27 cellular contexts compared by ENCODE assay signal in the genomic region with DNA sequence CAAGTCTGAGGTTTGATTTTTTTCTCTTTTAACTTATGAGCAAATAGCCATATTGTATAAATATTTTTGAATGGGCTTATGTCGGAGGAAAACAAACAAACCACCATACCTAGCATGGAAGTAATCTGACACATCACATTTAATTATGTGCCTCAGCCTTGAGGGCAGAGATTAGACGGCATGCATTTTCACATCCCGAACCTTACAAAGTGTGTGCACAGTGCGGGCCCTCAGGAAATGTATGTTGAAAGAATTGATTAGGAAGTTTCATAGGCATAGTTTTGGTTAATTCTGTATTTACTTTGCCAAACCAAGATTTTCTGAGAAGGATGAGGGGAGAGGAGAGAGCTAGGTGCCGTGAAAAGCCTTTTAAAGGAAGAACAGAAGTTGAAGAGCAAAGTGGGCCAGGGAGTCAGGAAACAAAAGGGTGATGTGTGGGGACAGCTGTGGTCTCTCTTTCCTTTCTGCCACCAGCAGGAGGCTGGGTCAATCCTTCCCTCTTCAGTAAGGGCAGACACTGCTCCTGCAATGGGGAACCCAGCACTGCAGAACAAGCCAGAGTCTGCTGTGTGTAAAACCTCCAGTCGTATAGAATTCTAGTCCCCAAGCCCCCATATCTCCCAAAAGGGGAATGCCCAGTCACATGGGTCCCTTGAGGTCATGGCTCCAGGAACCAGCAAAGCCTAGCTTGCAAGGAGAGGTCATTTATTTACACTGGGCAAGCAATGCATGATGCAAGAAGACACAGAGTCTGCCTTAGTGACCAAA.
DNase-seq lines count a peak whose midpoint lies in the region; FAIRE-seq and TF ChIP-seq lines count a peak whose summit lies in the region.
"Had no signal": no experiment of that assay in that cellular context is flagged by ENCODE, and none has a peak within 500 bp of the region (broad histone marks: within the 10 kb centered on the region; RNA-seq: fewer than 3 reads in every experiment).

No MANE protein-coding gene starts in this region.

- no peak for FAIRE-seq in frontal cortex (lab: Jason Lieb, UNC)
- FAIRE-seq: astrocyte, kidney had no signal

- TF ChIP-seq CTCF in glutamatergic neuron (IDR thresholded peaks at IDR 0.05; ENCODE audit: partially characterized antibody, unreplicated experiment) = peak; percentile 9

- no peak overlapping the region for H3K4me3 Mint-ChIP-seq in glutamatergic neuron (ENCODE audit: unreplicated experiment)
- H3K4me3 Mint-ChIP-seq: activated CD8-positive, alpha-beta T cell treated with anti-CD3 and anti-CD28 coated beads for 36 hours; activated naive CD4-positive, alpha-beta T cell treated with anti-CD3 and anti-CD28 coated beads, Interleukin-2, amount 10 ng/mL, durations not matched to agents 7 days and 5 days; activated T-cell treated with anti-CD3 and anti-CD28 coated beads, Interleukin-2, amount 50 U/mL, for 24 hours; IgD-negative memory B cell; naive thymus-derived CD8-positive, alpha-beta T cell; stimulated activated naive CD8-positive, alpha-beta T cell treated with anti-CD3 and anti-CD28 coated beads, Interleukin-15, Interleukin-2, amounts not matched to agents 100 ng/mL and 50 ng/mL, for 24 hours; T-helper 17 cell had no signal

- H3K36me3 ChIP-seq in SJSA1 = no peaks in the 10 kb centered on the region
- H3K36me3 ChIP-seq: transverse colon had no signal

- H3K9me3 ChIP-seq in SJSA1 (replicated peaks) = no peaks in the 10 kb centered on the region
- H3K9me3 ChIP-seq: transverse colon had no signal

- peaks cover 6% of the 10 kb centered on the region for H3K27me3 Mint-ChIP-seq in glutamatergic neuron (ENCODE audit: unreplicated experiment)

- H3K27me3 ChIP-seq in SJSA1 (replicated peaks) = no peaks in the 10 kb centered on the region
- H3K27me3 ChIP-seq: transverse colon had no signal

- peaks cover 10% of the 10 kb centered on the region for H3K4me1 Mint-ChIP-seq in glutamatergic neuron (ENCODE audit: low read depth, unreplicated experiment)
- H3K4me1 Mint-ChIP-seq: activated naive CD4-positive, alpha-beta T cell treated with anti-CD3 and anti-CD28 coated beads, Interleukin-2, amount 10 ng/mL, durations not matched to agents 7 days and 5 days; naive thymus-derived CD8-positive, alpha-beta T cell; T-helper 17 cell had no signal

- no peaks in the 10 kb centered on the region for H3K9me3 Mint-ChIP-seq in glutamatergic neuron (ENCODE audit: unreplicated experiment)
- H3K9me3 Mint-ChIP-seq: activated naive CD4-positive, alpha-beta T cell treated with anti-CD3 and anti-CD28 coated beads, Interleukin-2, amount 10 ng/mL, durations not matched to agents 7 days and 5 days had no signal

- no peaks in the 10 kb centered on the region for H3K36me3 Mint-ChIP-seq in glutamatergic neuron (ENCODE audit: unreplicated experiment)
- H3K36me3 Mint-ChIP-seq: activated naive CD4-positive, alpha-beta T cell treated with anti-CD3 and anti-CD28 coated beads, Interleukin-2, amount 10 ng/mL, durations not matched to agents 7 days and 5 days had no signal

- DNase-seq in NCI-H82 (lab: John Stamatoyannopoulos, UW) = peak; percentile 6
- DNase-seq in NCI-H82 treated with DMSO at 0.1 percent for 48 hours (lab: John Stamatoyannopoulos, UW; ENCODE audit: unreplicated experiment) = no peak
- no peak for DNase-seq in SJSA1 (ENCODE audit: low read depth in 1 of 2, low spot score in 2 of 2)
- DNase-seq in glutamatergic neuron = no peak
- DNase-seq in inferior parietal cortex (ENCODE audit: extremely low spot score) = no peak
- DNase-seq in frontal cortex (ENCODE audit: low spot score in 2 of 2) = no peak
- DNase-seq in superior temporal gyrus (ENCODE audit: extremely low spot score) = no peak
- no peak for DNase-seq in NCI-H2171 (lab: John Stamatoyannopoulos, UW)
- DNase-seq: 8988T; activated CD4-positive, CD25-positive, alpha-beta regulatory T cell; activated CD8-positive, alpha-beta T cell treated with anti-CD3 and anti-CD28 coated beads for 36 hours; activated naive CD4-positive, alpha-beta T cell treated with anti-CD3 and anti-CD28 coated beads, Interleukin-2, amount 10 ng/mL, durations not matched to agents 7 days and 5 days; activated T-cell treated with anti-CD3 and anti-CD28 coated beads, Interleukin-2, amount 50 U/mL, for 24 hours; Calu3; GF-D8; kidney; naive thymus-derived CD8-positive, alpha-beta T cell; NCI-H1930; NCI-H446; stimulated activated CD4-positive, alpha-beta T cell treated with anti-CD3 and anti-CD28 coated beads, Interleukin-2, amount 100 ng/mL, for 48 hours; T-helper 17 cell; transverse colon had no signal

- H3K27ac ChIP-seq in SJSA1 = peak overlapping the region; percentile 28; the same call in 1 of the 2 replicates
- H3K27ac ChIP-seq: HL-60, parathyroid adenoma, transverse colon had no signal

- no peak overlapping the region for H3K4me3 ChIP-seq in SJSA1
- H3K4me3 ChIP-seq: transverse colon had no signal

- peaks cover 30% of the 10 kb centered on the region for H3K4me1 ChIP-seq in SJSA1 (replicated peaks)
- H3K4me1 ChIP-seq: parathyroid adenoma had no signal

- H3K27ac Mint-ChIP-seq in glutamatergic neuron (ENCODE audit: unreplicated experiment) = no peak overlapping the region
- H3K27ac Mint-ChIP-seq: activated CD8-positive, alpha-beta T cell treated with anti-CD3 and anti-CD28 coated beads for 36 hours; activated naive CD4-positive, alpha-beta T cell treated with anti-CD3 and anti-CD28 coated beads, Interleukin-2, amount 10 ng/mL, durations not matched to agents 7 days and 5 days; activated T-cell treated with anti-CD3 and anti-CD28 coated beads, Interleukin-2, amount 50 U/mL, for 24 hours; stimulated activated naive CD8-positive, alpha-beta T cell treated with anti-CD3 and anti-CD28 coated beads, Interleukin-15, Interleukin-2, amounts not matched to agents 100 ng/mL and 50 ng/mL, for 24 hours; T-helper 17 cell had no signal
